8 cellular contexts compared by ENCODE assay signal in the genomic region with DNA sequence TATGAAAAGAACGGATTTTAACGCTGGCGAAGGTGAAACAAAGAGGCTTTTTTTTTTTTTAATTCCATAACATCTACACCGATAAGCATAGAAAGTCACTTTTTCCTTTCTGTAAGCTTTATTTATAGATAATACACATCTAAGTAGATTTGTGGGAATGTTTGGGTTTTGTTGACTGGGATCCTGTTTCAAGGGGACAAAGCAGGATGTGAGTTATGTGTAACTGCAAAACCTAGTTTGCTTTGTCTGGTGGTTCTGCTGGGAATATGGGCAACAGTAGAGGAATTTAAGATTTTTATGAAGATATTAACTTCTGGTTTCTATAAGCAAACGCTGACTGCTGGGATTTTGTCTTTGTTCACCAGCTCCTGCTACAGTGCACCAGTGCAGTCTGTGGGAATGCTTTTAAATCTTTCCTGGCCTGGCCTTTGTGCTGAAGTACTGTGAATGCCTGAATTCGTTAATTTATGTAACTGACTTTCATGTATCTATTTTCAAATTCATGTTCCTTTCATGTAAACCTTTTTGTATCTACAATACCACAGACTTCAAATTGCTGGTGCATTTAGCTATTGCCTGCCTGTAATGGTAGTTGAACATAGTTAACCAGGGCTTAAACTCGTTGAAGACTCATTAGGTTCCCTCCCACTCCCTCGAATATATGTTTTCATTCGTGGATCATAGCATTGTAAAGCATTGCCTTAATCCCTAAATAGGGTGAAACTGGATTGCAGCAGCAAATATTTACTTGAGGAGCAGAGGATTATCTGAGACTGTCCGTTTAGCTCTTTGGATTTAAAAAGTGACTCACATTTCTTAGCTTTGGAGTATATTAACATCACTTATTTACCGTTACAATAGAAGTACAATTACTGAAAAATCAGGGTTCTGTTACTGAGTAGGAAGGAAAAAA. TPM values are rescaled to one million over a fixed set of nuclear protein-coding genes. Genes with fewer than 3 reads are reported as not detected.
DNase-seq lines count a peak whose midpoint lies in the region; ATAC-seq lines count a peak whose summit lies in the region.

No MANE protein-coding gene starts in this region.

- H3K4me1 ChIP-seq in iPS-20b (ENCODE audit: insufficient read depth, low read length), result peaks cover 22% of the 10 kb centered on the region

- no peak for DNase-seq in activated T-cell treated with anti-CD3 and anti-CD28 coated beads, Interleukin-2, amount 50 U/mL, for 4 hours
- DNase-seq in activated T-cell treated with anti-CD3 and anti-CD28 coated beads, Interleukin-2, amount 50 U/mL, for 1 hour, result no peak
- DNase-seq in activated T-helper 2 cell treated with anti-CD3 and anti-CD28 coated beads, Interferon-gamma antibody, Interleukin-2, Interleukin-4, amounts not matched to agents 10 μg/mL and 5 μg/mL and 100 μg/mL, durations not matched to agents 14 hours and 24 hours and 36 hours (ENCODE audit: low spot score), result no peak
- no peak for DNase-seq in foreskin melanocyte
- no peak for DNase-seq in SHP77 treated with DMSO at 0.1 percent for 48 hours (lab: John Stamatoyannopoulos, UW)

- peak overlapping the region; percentile 97 for H3K4me3 Mint-ChIP-seq in activated T-cell treated with anti-CD3 and anti-CD28 coated beads, Interleukin-2, amount 50 U/mL, for 4 hours
- peak overlapping the region; percentile 93 for H3K4me3 Mint-ChIP-seq in activated T-helper 2 cell treated with anti-CD3 and anti-CD28 coated beads, Interferon-gamma antibody, Interleukin-2, Interleukin-4, amounts not matched to agents 10 μg/mL and 5 μg/mL and 100 μg/mL, durations not matched to agents 14 hours and 24 hours and 36 hours (ENCODE audit: low read depth)
- peak overlapping the region; percentile 100 for H3K4me3 Mint-ChIP-seq in stimulated activated memory B cell treated with anti-CD40 and anti-IgM and Interleukin-4, amounts not matched to agents 10 μg/mL and 1 μg/mL and 100 μg/mL, for 72 hours

- peak overlapping the region; percentile 42 for H3K27ac Mint-ChIP-seq in activated T-helper 2 cell treated with anti-CD3 and anti-CD28 coated beads, Interferon-gamma antibody, Interleukin-2, Interleukin-4, amounts not matched to agents 10 μg/mL and 5 μg/mL and 100 μg/mL, durations not matched to agents 14 hours and 24 hours and 36 hours
- H3K27ac Mint-ChIP-seq in stimulated activated memory B cell treated with anti-CD40 and anti-IgM and Interleukin-4, amounts not matched to agents 10 μg/mL and 1 μg/mL and 100 μg/mL, for 72 hours, result peak overlapping the region; percentile 99

- no peak for ATAC-seq in activated T-cell treated with anti-CD3 and anti-CD28 coated beads, Interleukin-2, amount 50 U/mL, for 4 hours
- no peak for ATAC-seq in stimulated activated memory B cell treated with anti-CD40 and anti-IgM and Interleukin-4, amounts not matched to agents 10 μg/mL and 1 μg/mL and 100 μg/mL, for 72 hours
- ATAC-seq in HG03521 (IDR thresholded peaks at IDR 0.05; ENCODE audit: unreplicated experiment), result no peak

- H3K36me3 ChIP-seq in iPS-20b (ENCODE audit: insufficient read depth, low read depth, low read length), result no peaks in the 10 kb centered on the region; the same call in 1 of the 2 replicates

- peak overlapping the region; percentile 92 for H3K9ac ChIP-seq in iPS-20b (ENCODE audit: low read depth, low read length)

- no peaks in the 10 kb centered on the region for H3K27me3 ChIP-seq in iPS-20b (ENCODE audit: insufficient read depth, low read length)

- H3K27ac ChIP-seq in iPS-20b (ENCODE audit: low read length), result peak overlapping the region; percentile 79

- H3K4me3 ChIP-seq in iPS-20b (ENCODE audit: low read length), result peak overlapping the region; percentile 96

- H3K4me1 Mint-ChIP-seq in activated T-cell treated with anti-CD3 and anti-CD28 coated beads, Interleukin-2, amount 50 U/mL, for 4 hours (ENCODE audit: low read depth), result peaks cover 44% of the 10 kb centered on the region
- H3K4me1 Mint-ChIP-seq in activated T-helper 2 cell treated with anti-CD3 and anti-CD28 coated beads, Interferon-gamma antibody, Interleukin-2, Interleukin-4, amounts not matched to agents 10 μg/mL and 5 μg/mL and 100 μg/mL, durations not matched to agents 14 hours and 24 hours and 36 hours (ENCODE audit: low read depth), result peaks cover 34% of the 10 kb centered on the region
- peaks cover 46% of the 10 kb centered on the region for H3K4me1 Mint-ChIP-seq in stimulated activated memory B cell treated with anti-CD40 and anti-IgM and Interleukin-4, amounts not matched to agents 10 μg/mL and 1 μg/mL and 100 μg/mL, for 72 hours

- intact Hi-C loops in activated T-helper 2 cell treated with anti-CD3 and anti-CD28 coated beads, Interferon-gamma antibody, Interleukin-2, Interleukin-4, amounts not matched to agents 10 μg/mL and 5 μg/mL and 100 μg/mL, durations not matched to agents 14 hours and 24 hours and 36 hours (cut with micrococcal nuclease), result loop anchor here (5.0 kb wide), 1 partner anchor 285 kb away; the partner anchor contains the start of gene TOMM7

- H3K9me3 Mint-ChIP-seq in activated T-cell treated with anti-CD3 and anti-CD28 coated beads, Interleukin-2, amount 50 U/mL, for 4 hours, result no peaks in the 10 kb centered on the region
- no peaks in the 10 kb centered on the region for H3K9me3 Mint-ChIP-seq in activated T-helper 2 cell treated with anti-CD3 and anti-CD28 coated beads, Interferon-gamma antibody, Interleukin-2, Interleukin-4, amounts not matched to agents 10 μg/mL and 5 μg/mL and 100 μg/mL, durations not matched to agents 14 hours and 24 hours and 36 hours
- no peaks in the 10 kb centered on the region for H3K9me3 Mint-ChIP-seq in stimulated activated memory B cell treated with anti-CD40 and anti-IgM and Interleukin-4, amounts not matched to agents 10 μg/mL and 1 μg/mL and 100 μg/mL, for 72 hours

- no peaks in the 10 kb centered on the region for H3K36me3 Mint-ChIP-seq in activated T-cell treated with anti-CD3 and anti-CD28 coated beads, Interleukin-2, amount 50 U/mL, for 4 hours (ENCODE audit: insufficient read depth)
- peaks cover 5% of the 10 kb centered on the region for H3K36me3 Mint-ChIP-seq in activated T-helper 2 cell treated with anti-CD3 and anti-CD28 coated beads, Interferon-gamma antibody, Interleukin-2, Interleukin-4, amounts not matched to agents 10 μg/mL and 5 μg/mL and 100 μg/mL, durations not matched to agents 14 hours and 24 hours and 36 hours (ENCODE audit: low read depth)
- H3K36me3 Mint-ChIP-seq in stimulated activated memory B cell treated with anti-CD40 and anti-IgM and Interleukin-4, amounts not matched to agents 10 μg/mL and 1 μg/mL and 100 μg/mL, for 72 hours, result peaks cover 24% of the 10 kb centered on the region

- H3K9me3 ChIP-seq in iPS-20b (ENCODE audit: insufficient read depth, low read depth, low read length), result no peaks in the 10 kb centered on the region

- no peaks in the 10 kb centered on the region for H3K27me3 Mint-ChIP-seq in activated T-cell treated with anti-CD3 and anti-CD28 coated beads, Interleukin-2, amount 50 U/mL, for 4 hours (ENCODE audit: low read depth)
- no peaks in the 10 kb centered on the region for H3K27me3 Mint-ChIP-seq in activated T-helper 2 cell treated with anti-CD3 and anti-CD28 coated beads, Interferon-gamma antibody, Interleukin-2, Interleukin-4, amounts not matched to agents 10 μg/mL and 5 μg/mL and 100 μg/mL, durations not matched to agents 14 hours and 24 hours and 36 hours (ENCODE audit: low read depth)
- no peaks in the 10 kb centered on the region for H3K27me3 Mint-ChIP-seq in stimulated activated memory B cell treated with anti-CD40 and anti-IgM and Interleukin-4, amounts not matched to agents 10 μg/mL and 1 μg/mL and 100 μg/mL, for 72 hours

RNA-seq across cellular contexts. Expression of gene KLHL7, which starts 1.5 kb away (rescaled TPM):
- 10 to 100 TPM; 17.0 to 20.2 (median 18.1) TPM for total RNA-seq in activated T-cell treated with anti-CD3 and anti-CD28 coated beads, Interleukin-2, amount 50 U/mL, for 4 hours
- total RNA-seq in activated T-helper 2 cell treated with anti-CD3 and anti-CD28 coated beads, Interferon-gamma antibody, Interleukin-2, Interleukin-4, amounts not matched to agents 10 μg/mL and 5 μg/mL and 100 μg/mL, durations not matched to agents 14 hours and 24 hours and 36 hours, result 20.2 and 21.6 TPM in 2 replicates
